ENCODE assay signal across 10 cellular contexts in genomic region chr2:232876978-232877441, GRCh38. TPM values are rescaled to one million over a fixed set of nuclear protein-coding genes. Genes with fewer than 3 reads are reported as not detected.
A peak's percentile ranks its signal among the peaks of the same experiment; 100 is the strongest.
DNase-seq lines count a peak whose midpoint lies in the region; ATAC-seq and TF ChIP-seq lines count a peak whose summit lies in the region.
"Had no signal": no experiment of that assay in that cellular context is flagged by ENCODE, and none has a peak within 500 bp of the region (broad histone marks: within the 10 kb centered on the region; RNA-seq: fewer than 3 reads in every experiment).

No MANE protein-coding gene starts in this region.

- no peaks in the 10 kb centered on the region for H3K79me2 ChIP-seq in parathyroid adenoma

- H3K4me2 ChIP-seq in parathyroid adenoma (ENCODE audit: low read length), result peak overlapping the region; percentile 68

- H3K27ac Mint-ChIP-seq in Calu3 (ENCODE audit: unreplicated experiment), result no peak overlapping the region
- H3K27ac Mint-ChIP-seq: dendritic cell treated with granulocyte-macrophage colony-stimulating factor and Interleukin-4, amounts not matched to agents 40 ng/mL and 50 ng/mL, for 4 days had no signal

- no peak overlapping the region for H3K27ac ChIP-seq in parathyroid adenoma

- H3K4me3 Mint-ChIP-seq in Calu3 (ENCODE audit: low read depth, unreplicated experiment), result peak overlapping the region; percentile 67

- H3K4me1 ChIP-seq in NT2/D1 (ENCODE audit: insufficient read depth, insufficient read length), result peaks cover 24% of the 10 kb centered on the region
- peaks cover 2% of the 10 kb centered on the region for H3K4me1 ChIP-seq in parathyroid adenoma

- no peaks in the 10 kb centered on the region for H3K36me3 ChIP-seq in NT2/D1 (ENCODE audit: insufficient read depth, insufficient read length, low read length)
- H3K36me3 ChIP-seq in parathyroid adenoma (ENCODE audit: control insufficient read depth, insufficient read depth, low read length), result no peaks in the 10 kb centered on the region

- H3K4me1 Mint-ChIP-seq in Calu3 (ENCODE audit: low read depth, unreplicated experiment), result peaks cover 18% of the 10 kb centered on the region

- H3K9me3 Mint-ChIP-seq in Calu3 (ENCODE audit: low read depth, unreplicated experiment), result no peaks in the 10 kb centered on the region
- H3K9me3 Mint-ChIP-seq: dendritic cell treated with granulocyte-macrophage colony-stimulating factor and Interleukin-4, amounts not matched to agents 40 ng/mL and 50 ng/mL, for 4 days had no signal

- H3K36me3 Mint-ChIP-seq in Calu3 (ENCODE audit: insufficient read depth, unreplicated experiment), result peaks cover 32% of the 10 kb centered on the region

- TF ChIP-seq CTCF in Calu3 (IDR thresholded peaks at IDR 0.05; ENCODE audit: unreplicated experiment) (no peak), epithelial cell of esophagus (IDR thresholded peaks at IDR 0.05; ENCODE audit: insufficient read depth, low read depth, low read length, missing control alignments) (no peak), parathyroid adenoma (IDR thresholded peaks at IDR 0.05) (no peak)

- H3K27me3 ChIP-seq in NT2/D1 (ENCODE audit: insufficient read depth, insufficient read length), result peaks cover 42% of the 10 kb centered on the region
- no peaks in the 10 kb centered on the region for H3K27me3 ChIP-seq in parathyroid adenoma (ENCODE audit: control insufficient read depth, insufficient read depth, low read length)

- CTCF ChIA-PET in Calu3 (lab: Charles Lee), result no interaction called here

- H2AFZ ChIP-seq in parathyroid adenoma, result peak overlapping the region; percentile 85

- no peaks in the 10 kb centered on the region for H3K27me3 Mint-ChIP-seq in Calu3 (ENCODE audit: unreplicated experiment)

- intact Hi-C loops in Calu3 (cut with micrococcal nuclease; ENCODE audit: unreplicated experiment), result no loop called here

- DNase-seq in Calu3 (no peak), NT2/D1 (ENCODE audit: low read depth, low spot score) (no peak), epithelial cell of esophagus (ENCODE audit: low read depth) (no peak), midbrain (lab: John Stamatoyannopoulos, UW) (no peak)
- DNase-seq in effector CD8-positive, alpha-beta T cell (lab: John Stamatoyannopoulos, UW), result no peak
- DNase-seq: GOT3 had no signal

- BruUV-seq in Calu3 (replicated peaks; lab: Mats Ljungman, UMichigan), result no TSS peak

- H3K9ac ChIP-seq in NT2/D1 (ENCODE audit: insufficient read length, low read depth) (peak overlapping the region; percentile 79), parathyroid adenoma (no peak overlapping the region)

- H3K9me3 ChIP-seq in NT2/D1 (ENCODE audit: insufficient read depth, low read length), result no peaks in the 10 kb centered on the region
- no peaks in the 10 kb centered on the region for H3K9me3 ChIP-seq in parathyroid adenoma (ENCODE audit: control insufficient read depth, low read length)

- peak overlapping the region; percentile 82 for H3K4me3 ChIP-seq in NT2/D1 (ENCODE audit: insufficient read length, low read depth)
- H3K4me3 ChIP-seq in epithelial cell of esophagus (ENCODE audit: low read length), result peak overlapping the region; percentile 8
- no peak overlapping the region for H3K4me3 ChIP-seq in parathyroid adenoma (ENCODE audit: low read depth, low read length)

- ATAC-seq in HG03175 (IDR thresholded peaks at IDR 0.05; ENCODE audit: unreplicated experiment) (no peak), HG03521 (IDR thresholded peaks at IDR 0.05; ENCODE audit: unreplicated experiment) (no peak)

RNA-seq across cellular contexts. Expression of gene SNORC, which starts 6.9 kb away (rescaled TPM):
- 4.3 and 5.0 TPM in 2 replicates for total RNA-seq in Calu3 (2022)
